9 cellular contexts compared by ENCODE assay signal in the genomic region with DNA sequence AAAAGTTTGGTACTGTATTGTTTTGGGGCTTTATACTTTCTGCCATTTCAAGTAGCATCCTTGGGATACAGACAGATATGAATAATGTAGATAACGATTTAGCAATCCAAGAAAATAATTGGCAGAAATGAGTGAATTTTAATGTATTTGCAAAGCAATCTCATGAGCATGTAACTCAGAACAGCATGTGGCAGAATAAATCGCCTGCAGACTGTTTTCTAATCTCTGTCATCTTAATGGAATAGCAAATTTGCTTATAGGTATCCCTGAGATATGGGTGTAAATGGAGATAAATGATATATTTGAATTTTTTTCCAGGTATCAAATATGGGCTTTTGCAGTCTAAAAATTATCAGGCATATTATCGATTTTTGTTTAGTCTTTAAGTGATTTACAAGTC.
"Had no signal": no experiment of that assay in that cellular context is flagged by ENCODE, and none has a peak within 500 bp of the region (broad histone marks: within the 10 kb centered on the region; RNA-seq: fewer than 3 reads in every experiment).

No MANE protein-coding gene starts in this region.

- H3K4me3 ChIP-seq: GM23248, HAP-1 had no signal

- ATAC-seq: HCT116, HepG2 had no signal

- H3K9ac ChIP-seq: GM23248 had no signal

- H2AFZ ChIP-seq: GM23248 had no signal

- H3K27ac ChIP-seq: GM23248, HL-60 had no signal

- DNase-seq: GM23248, GOT3, H7, HFFc6, KG1 had no signal

- H3K36me3 ChIP-seq: HAP-1 had no signal

- H3K9me3 ChIP-seq: HAP-1 had no signal

- H3K4me1 ChIP-seq: HAP-1 had no signal

- FAIRE-seq: HepG2 had no signal
